Comparison of ENCODE assay signal across 12 cellular contexts in the genomic region with DNA sequence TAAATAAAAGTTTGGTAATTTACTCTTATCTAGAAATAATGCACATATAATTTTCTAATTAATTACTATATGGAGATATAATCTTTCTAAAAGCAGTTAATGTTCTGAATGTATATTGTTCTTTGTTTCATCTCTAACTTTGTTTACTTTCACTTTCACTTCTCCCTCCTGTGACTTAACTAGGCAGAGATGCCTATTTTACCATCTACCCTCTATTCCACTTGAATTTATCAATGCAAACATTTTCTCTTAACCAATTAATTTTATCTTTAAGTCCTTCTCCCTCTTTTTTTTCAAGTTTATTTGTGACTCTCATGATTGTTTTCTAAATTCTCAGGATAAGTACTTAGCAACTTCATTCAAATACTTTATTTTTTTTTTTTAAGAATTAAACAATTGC. TPM values are rescaled to one million over a fixed set of nuclear protein-coding genes. Genes with fewer than 3 reads are reported as not detected.
A peak's percentile ranks its signal among the peaks of the same experiment; 100 is the strongest.
DNase-seq lines count a peak whose midpoint lies in the region; ATAC-seq, FAIRE-seq and TF ChIP-seq lines count a peak whose summit lies in the region.
"Had no signal": no experiment of that assay in that cellular context is flagged by ENCODE, and none has a peak within 500 bp of the region (broad histone marks: within the 10 kb centered on the region; RNA-seq: fewer than 3 reads in every experiment).

No MANE protein-coding gene starts in this region.

- H4K20me1 ChIP-seq in K562 (replicated peaks; ENCODE audit: control insufficient read depth, insufficient read depth, low read length): no peaks in the 10 kb centered on the region

- POLR2A ChIA-PET in K562 (lab: Yijun Ruan, JAX): no interaction called here

- ATAC-seq in K562 (no peak), psoas muscle (no peak), HG03571 (IDR thresholded peaks at IDR 0.05; ENCODE audit: unreplicated experiment) (no peak)

- intact Hi-C loops in K562 (cut with micrococcal nuclease): loop anchor here (5.0 kb wide), 1 partner anchor 81 kb away; no protein-coding TSS in a partner anchor
- intact Hi-C loops in psoas muscle (cut with DNase I): no loop called here

- H3K36me3 ChIP-seq in K562 (ENCODE audit: control insufficient read depth, insufficient read depth, low read length) (no peaks in the 10 kb centered on the region), psoas muscle (ENCODE audit: insufficient read depth in 1 of 2, low read depth in 1 of 2) (no peaks in the 10 kb centered on the region)

- TF ChIP-seq CTCF in K562 (IDR thresholded peaks at IDR 0.05 in 2 of 3, conservative IDR thresholded peaks at IDR 0.05 in 1 of 3; ENCODE audit: insufficient read depth in 2 of 3, low read depth in 1 of 3, low read length in 3 of 3) (no peak), psoas muscle (IDR thresholded peaks at IDR 0.05) (no peak)

- no peaks in the 10 kb centered on the region for H3K79me2 ChIP-seq in K562 (ENCODE audit: control insufficient read depth, insufficient read depth, low read length)

- H3K9me3 ChIP-seq in K562 (replicated peaks; ENCODE audit: control insufficient read depth, insufficient read depth, low read depth, low read length) (no peaks in the 10 kb centered on the region), psoas muscle (no peaks in the 10 kb centered on the region)

- H3K27ac ChIP-seq in K562 (ENCODE audit: extremely low read depth, low read depth, low read length) (no peak overlapping the region), psoas muscle (no peak overlapping the region)
- H3K27ac ChIP-seq: HL-60, skin epidermis had no signal

- no peak overlapping the region for H3K9ac ChIP-seq in K562 (ENCODE audit: insufficient read depth in 1 of 2, low read depth in 2 of 2, low read length in 2 of 2)

- H2AFZ ChIP-seq in K562 (ENCODE audit: low read depth, low read length): peak overlapping the region; percentile 81

- H3K4me1 ChIP-seq in K562 (replicated peaks in 1 of 2; ENCODE audit: control insufficient read depth in 2 of 2, insufficient read depth in 2 of 2, low read length in 2 of 2): no peaks in the 10 kb centered on the region; a peak in 1 of 5 replicates
- peaks cover 21% of the 10 kb centered on the region for H3K4me1 ChIP-seq in psoas muscle

- no peak for TF ChIP-seq POLR2A in K562 (conservative IDR thresholded peaks at IDR 0.05)

- H3K9me1 ChIP-seq in K562 (ENCODE audit: control insufficient read depth, insufficient read depth, low read length): no peaks in the 10 kb centered on the region

- no peak for TF ChIP-seq RAD21 in K562 (CRISPR knock-in tag; conservative IDR thresholded peaks at IDR 0.05 in 1 of 2, IDR thresholded peaks at IDR 0.05 in 1 of 2)

- DNase-seq in SKM-1 treated with dmso at 0.1 percent for 144 hours (lab: John Stamatoyannopoulos, UW; ENCODE audit: unreplicated experiment) (peak; percentile 34), SKM-1 (lab: John Stamatoyannopoulos, UW; ENCODE audit: unreplicated experiment) (no peak), MV-4-11 (lab: John Stamatoyannopoulos, UW) (peak; percentile 21), K562 (ENCODE audit: extremely low read depth in 1 of 4, low spot score in 3 of 4) (no peak), psoas muscle (no peak), DMS 273 treated with DMSO at 0.1 percent for 48 hours (lab: John Stamatoyannopoulos, UW) (no peak), NK-92 (lab: John Stamatoyannopoulos, UW; ENCODE audit: unreplicated experiment) (no peak)
- DNase-seq: activated CD8-positive, alpha-beta memory T cell treated with anti-CD3 and anti-CD28 coated beads, Interleukin-2, amount 50 U/mL, for 4 hours; hypothalamus had no signal

- no peak for FAIRE-seq in K562 (lab: Jason Lieb, UNC)

- CTCF ChIA-PET in K562 (lab: Yijun Ruan, JAX; ENCODE audit: low intra/inter-chr PET ratio): interaction anchor here (1.0 kb wide), 1 partner anchor 187 kb away, joined by 4 read pairs; no protein-coding TSS in a partner anchor

- in situ Hi-C loops in K562 (cut with MboI): no loop called here

- BruUV-seq in K562 (replicated peaks; lab: Mats Ljungman, UMichigan): no TSS peak

- no peak overlapping the region for H3K4me3 ChIP-seq in K562
- H3K4me3 ChIP-seq in psoas muscle: peak overlapping the region; percentile 42
- H3K4me3 ChIP-seq: skin epidermis had no signal

- H3K4me2 ChIP-seq in K562 (ENCODE audit: insufficient read depth, low read length): no peak overlapping the region

- TF ChIP-seq EP300 in K562 (IDR thresholded peaks at IDR 0.05; ENCODE audit: low read length): no peak

- H3K27me3 ChIP-seq in K562 (ENCODE audit: control insufficient read depth in 2 of 2, insufficient read depth in 2 of 2, low read length in 2 of 2): no peaks in the 10 kb centered on the region
- H3K27me3 ChIP-seq in psoas muscle (ENCODE audit: insufficient read depth in 3 of 3, low read length in 2 of 3): no peaks in the 10 kb centered on the region

TF ChIP-seq in K562, 482 proteins besides CTCF, POLR2A, EP300 and RAD21 (continues in another document):
- TF ChIP-seq FOXK2 (conservative IDR thresholded peaks at IDR 0.05 in 1 of 2, IDR thresholded peaks at IDR 0.05 in 1 of 2; ENCODE audit: low read depth in 2 of 2): 0 out of 4 replicates have a peak, but pooled peaks of 1 of the 2 experiments have one; percentile 42
- no peak for TF ChIP-seq HNRNPLL (IDR thresholded peaks at IDR 0.05; ENCODE audit: low read depth, low read length, poor library complexity, severe bottlenecking)

RNA-seq across cellular contexts. Expression of a gene that starts 55.1 kb away (rescaled TPM):
- total RNA-seq in K562 (2011; cell fraction: chromatin; rRNA removed; ENCODE audit: low replicate concordance): 0.18 TPM in 1 of 2 replicates, not detected in the other
- total RNA-seq in K562 (2011; cell fraction: nucleolus; rRNA removed): not detected in 2 replicates
- not detected in 2 replicates for total RNA-seq in K562 (2011; cell fraction: nucleoplasm; rRNA removed)
- total RNA-seq in K562 (2014; rRNA removed) (0.45 and 0.59 TPM in 2 replicates), K562 (2014; rRNA removed; fragmentation: Illumina TruSeq; extraction: Trizol) (0.73 and 1.0 TPM in 2 replicates), K562 (2015; rRNA removed; fragmentation: Illumina TruSeq; extraction: Trizol) (2.6 and 3.3 TPM in 2 replicates), K562 (2021) (0.44 and 1.0 TPM in 2 replicates), psoas muscle (10 to 100 TPM in 1 of 4 donors, 1 to 10 TPM in 2, under 1 TPM in 1; 0.43 to 10.4 (median 3.2) TPM)
- polyA plus RNA-seq in K562 (2011; rRNA removed) (0.05 and 0.06 TPM in 2 replicates), K562 (2014; fragmentation: Illumina TruSeq; extraction: Trizol) (0.72 and 1.2 TPM in 2 replicates), K562 (2014; fragmentation: Nextera tagmentation; extraction: Ambion mirVana) (under 1 TPM; 0.42 to 0.59 TPM), K562 (2014; rRNA removed) (0.66 and 0.81 TPM in 2 replicates), psoas muscle (10 to 100 TPM in 1 of 3 donors, 1 to 10 TPM in 1, under 1 TPM in 1; 0.48 to 13.1 (median 2.9) TPM)
- polyA plus RNA-seq in K562 (2011; cell fraction: cytosol; rRNA removed): 0.03 TPM in 1 of 2 replicates, not detected in the other
- 0.27 TPM in 1 of 2 replicates, not detected in the other for polyA plus RNA-seq in K562 (2011; cell fraction: nucleus; rRNA removed)
- polyA plus RNA-seq in K562 (2012): 4.3 and 5.8 TPM in 2 replicates
- polyA minus RNA-seq in K562 (2011; rRNA and poly(A)+ RNA removed): 0.18 TPM in 1 of 2 replicates, not detected in the other
- not detected in 2 replicates for polyA minus RNA-seq in K562 (2011; cell fraction: cytosol; rRNA and poly(A)+ RNA removed)
- polyA minus RNA-seq in K562 (2011; cell fraction: nucleus; rRNA and poly(A)+ RNA removed): 0.13 TPM in 1 of 2 replicates, not detected in the other

Comparison
In these comparisons a context has a peak if more than half of its experiments do, and no peak if none do; other contexts are left out.
1. DNase-seq: peak in SKM-1 treated with dmso at 0.1 percent for 144 hours (single experiment) and MV-4-11 (single experiment); none in SKM-1 (single experiment), K562 (0 of 4), psoas muscle (0 of 2), DMS 273 treated with DMSO at 0.1 percent for 48 hours (single experiment) and NK-92 (single experiment).